8 cellular contexts compared by ENCODE assay signal in genomic region chr12:56987551-56988053, GRCh38. TPM values are rescaled to one million over a fixed set of nuclear protein-coding genes. Genes with fewer than 3 reads are reported as not detected.
DNase-seq lines count a peak whose midpoint lies in the region; ATAC-seq, FAIRE-seq and TF ChIP-seq lines count a peak whose summit lies in the region.

No MANE protein-coding gene starts in this region.

- TF ChIP-seq CTCF in AG09319 (IDR thresholded peaks at IDR 0.05; ENCODE audit: low read depth, low read length) (peak; percentile 96), GM20000 (IDR thresholded peaks at IDR 0.05; ENCODE audit: extremely low read depth, missing control alignments) (peak; percentile 93)

- intact Hi-C loops in cardiac septum (cut with DNase I) (loop anchor here (2.0 to 5.0 kb wide), 2 partner anchors 145 to 225 kb away; partner anchors contain the start of gene HSD17B6), posterior vena cava (cut with DNase I) (loop anchor here (2.0 to 5.0 kb wide), 2 partner anchors 225 to 229 kb away; partner anchors contain the start of gene HSD17B6 (in 1 of the 2))

- no peak for FAIRE-seq in urothelium cell line (lab: Jason Lieb, UNC)

- peak; percentile 75 for ATAC-seq in activated naive CD8-positive, alpha-beta T cell treated with anti-CD3 and anti-CD28 coated beads, Interleukin-2, amount 10 ng/mL, durations not matched to agents 7 days and 5 days (ENCODE audit: low read depth)

- H3K9me3 Mint-ChIP-seq in activated naive CD8-positive, alpha-beta T cell treated with anti-CD3 and anti-CD28 coated beads, Interleukin-2, amount 10 ng/mL, durations not matched to agents 7 days and 5 days, result no peaks in the 10 kb centered on the region

- no peak overlapping the region for H3K4me3 Mint-ChIP-seq in activated naive CD8-positive, alpha-beta T cell treated with anti-CD3 and anti-CD28 coated beads, Interleukin-2, amount 10 ng/mL, durations not matched to agents 7 days and 5 days

- H3K27me3 Mint-ChIP-seq in activated naive CD8-positive, alpha-beta T cell treated with anti-CD3 and anti-CD28 coated beads, Interleukin-2, amount 10 ng/mL, durations not matched to agents 7 days and 5 days, result peaks cover 8% of the 10 kb centered on the region

- DNase-seq in AG09319 (ENCODE audit: extremely low read depth, low read depth) (peak; percentile 52), GM20000 (ENCODE audit: low spot score) (peak; percentile 80), NCI-H1436 treated with DMSO at 0.1 percent for 48 hours (lab: John Stamatoyannopoulos, UW) (peak; percentile 38), T follicular helper cell (ENCODE audit: low read depth) (peak; percentile 60), cardiac septum (ENCODE audit: low spot score) (peak; percentile 88), posterior vena cava (ENCODE audit: low spot score) (peak; percentile 96), urothelium cell line (ENCODE audit: low spot score) (peak; percentile 81)
- DNase-seq in activated naive CD8-positive, alpha-beta T cell treated with anti-CD3 and anti-CD28 coated beads, Interleukin-2, amount 10 ng/mL, durations not matched to agents 7 days and 5 days, result peak; percentile 80

- H3K36me3 Mint-ChIP-seq in activated naive CD8-positive, alpha-beta T cell treated with anti-CD3 and anti-CD28 coated beads, Interleukin-2, amount 10 ng/mL, durations not matched to agents 7 days and 5 days, result no peaks in the 10 kb centered on the region

- H3K27ac Mint-ChIP-seq in activated naive CD8-positive, alpha-beta T cell treated with anti-CD3 and anti-CD28 coated beads, Interleukin-2, amount 10 ng/mL, durations not matched to agents 7 days and 5 days, result no peak overlapping the region

- POLR2A ChIA-PET in activated naive CD8-positive, alpha-beta T cell treated with anti-CD3 and anti-CD28 coated beads, Interleukin-2, amount 10 ng/mL, durations not matched to agents 7 days and 5 days (lab: Charles Lee), result interaction anchor here (0.6 to 0.9 kb wide), 2 partner anchors 236 to 451 kb away, joined by 3 to 4 read pairs; no protein-coding TSS in a partner anchor

- H3K4me1 Mint-ChIP-seq in activated naive CD8-positive, alpha-beta T cell treated with anti-CD3 and anti-CD28 coated beads, Interleukin-2, amount 10 ng/mL, durations not matched to agents 7 days and 5 days, result peaks cover 15% of the 10 kb centered on the region

RNA-seq across cellular contexts. Expression of gene ZBTB39, which starts 18.7 kb away (rescaled TPM):
- 10 to 100 TPM; 11.3 TPM for total RNA-seq in activated naive CD8-positive, alpha-beta T cell treated with anti-CD3 and anti-CD28 coated beads, Interleukin-2, amount 10 ng/mL, durations not matched to agents 7 days and 5 days
- total RNA-seq in cardiac septum, result 3.5 TPM
- total RNA-seq in posterior vena cava, result 1 to 10 TPM; 4.8 to 5.6 TPM

RNA-seq across cellular contexts. Expression of gene TAC3, which starts 28.7 kb away (rescaled TPM):
- total RNA-seq in activated naive CD8-positive, alpha-beta T cell treated with anti-CD3 and anti-CD28 coated beads, Interleukin-2, amount 10 ng/mL, durations not matched to agents 7 days and 5 days, result under 1 TPM; 0.34 to 0.53 TPM
- not detected for total RNA-seq in cardiac septum
- total RNA-seq in posterior vena cava, result under 1 TPM in 1 of 2 donors, not detected in 1; 0.33 TPM

RNA-seq across cellular contexts. Expression of gene RDH16, which starts 30.2 kb away (rescaled TPM):
- total RNA-seq in activated naive CD8-positive, alpha-beta T cell treated with anti-CD3 and anti-CD28 coated beads, Interleukin-2, amount 10 ng/mL, durations not matched to agents 7 days and 5 days, result under 1 TPM; 0.62 to 0.69 TPM
- total RNA-seq in cardiac septum (0.22 TPM), posterior vena cava (under 1 TPM; 0.19 to 0.51 TPM)

RNA-seq across cellular contexts. Expression of gene SDR9C7, which starts 53.4 kb away (rescaled TPM):
- total RNA-seq in activated naive CD8-positive, alpha-beta T cell treated with anti-CD3 and anti-CD28 coated beads, Interleukin-2, amount 10 ng/mL, durations not matched to agents 7 days and 5 days, result not detected
- total RNA-seq in cardiac septum, result 0.27 TPM
- total RNA-seq in posterior vena cava, result under 1 TPM in 1 of 2 donors, not detected in 1; 0.14 TPM

Comparison
In these comparisons a context has a peak if more than half of its experiments do, and no peak if none do; other contexts are left out.
1. Peak in every context shown above with its lines: DNase-seq and ATAC-seq.
2. DNase-seq: peak in every context shown above with its lines; median percentile 96 in posterior vena cava; 88 in cardiac septum; 81 in urothelium cell line; 80 in GM20000; 80 in activated naive CD8-positive, alpha-beta T cell treated with anti-CD3 and anti-CD28 coated beads, Interleukin-2, amount 10 ng/mL, durations not matched to agents 7 days and 5 days; 60 in T follicular helper cell; 52 in AG09319; 38 in NCI-H1436 treated with DMSO at 0.1 percent for 48 hours.